In the genomic region with DNA sequence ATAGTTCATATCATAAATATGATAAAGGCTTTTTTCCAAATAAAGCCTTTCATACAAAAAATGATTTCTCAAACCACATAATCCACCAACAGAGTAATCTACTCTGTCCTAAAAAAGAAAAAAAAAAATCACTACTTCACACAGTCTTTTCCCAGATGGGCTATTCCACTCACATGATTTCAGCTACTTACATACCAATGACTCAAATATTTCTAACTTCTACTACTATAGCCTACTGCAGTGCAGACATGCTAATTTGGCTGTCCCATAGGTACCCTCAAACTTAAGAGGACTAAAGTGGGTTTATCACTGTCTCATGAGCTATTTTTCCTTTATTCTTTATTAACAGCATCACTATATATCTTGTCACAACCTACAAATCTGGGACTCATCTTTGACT, we compare ENCODE assay signal across 15 cellular contexts. TPM values are rescaled to one million over a fixed set of nuclear protein-coding genes. Genes with fewer than 3 reads are reported as not detected.
DNase-seq lines count a peak whose midpoint lies in the region; ATAC-seq, FAIRE-seq and TF ChIP-seq lines count a peak whose summit lies in the region.
"Had no signal": no experiment of that assay in that cellular context is flagged by ENCODE, and none has a peak within 500 bp of the region (broad histone marks: within the 10 kb centered on the region; RNA-seq: fewer than 3 reads in every experiment).

No MANE protein-coding gene starts in this region.

- no peaks in the 10 kb centered on the region for H3K27me3 Mint-ChIP-seq in astrocyte (ENCODE audit: low read depth, unreplicated experiment)
- H3K27me3 Mint-ChIP-seq in activated T-helper 1 cell treated with anti-CD3 and anti-CD28 coated beads, Interleukin-12 subunit alpha, Interleukin-12 subunit beta, Interleukin-2, Interleukin-4 antibody, amounts not matched to agents 30 ng/mL and 10 ng/mL and 1 ng/mL, durations not matched to agents 14 hours and 24 hours and 36 hours (ENCODE audit: insufficient read depth), result no peaks in the 10 kb centered on the region
- H3K27me3 Mint-ChIP-seq: CD8-positive, alpha-beta memory T cell had no signal

- no peaks in the 10 kb centered on the region for H3K9me3 Mint-ChIP-seq in astrocyte (ENCODE audit: unreplicated experiment)
- H3K9me3 Mint-ChIP-seq in activated T-helper 1 cell treated with anti-CD3 and anti-CD28 coated beads, Interleukin-12 subunit alpha, Interleukin-12 subunit beta, Interleukin-2, Interleukin-4 antibody, amounts not matched to agents 30 ng/mL and 10 ng/mL and 1 ng/mL, durations not matched to agents 14 hours and 24 hours and 36 hours, result no peaks in the 10 kb centered on the region
- H3K9me3 Mint-ChIP-seq: CD8-positive, alpha-beta memory T cell; H9 had no signal

- H3K9ac ChIP-seq in astrocyte (ENCODE audit: low read length), result no peak overlapping the region
- H3K9ac ChIP-seq: BLaER1 had no signal

- peaks cover 4% of the 10 kb centered on the region for H3K4me1 ChIP-seq in astrocyte (ENCODE audit: insufficient read depth, low read length)
- H3K4me1 ChIP-seq: BLaER1, Caco-2 had no signal

- no peak overlapping the region for H3K4me3 ChIP-seq in astrocyte (ENCODE audit: insufficient read depth, low read depth, low read length)
- H3K4me3 ChIP-seq: A549, BLaER1 had no signal

- no peak overlapping the region for H3K4me2 ChIP-seq in astrocyte (ENCODE audit: low read length)
- H3K4me2 ChIP-seq: A549, BLaER1 had no signal

- H3K36me3 ChIP-seq in astrocyte (ENCODE audit: insufficient read depth, low read length), result peaks cover 16% of the 10 kb centered on the region

- H2AFZ ChIP-seq in astrocyte (ENCODE audit: low read depth, low read length), result no peak overlapping the region

- no peaks in the 10 kb centered on the region for H3K9me3 ChIP-seq in astrocyte (ENCODE audit: insufficient read depth, low read depth, low read length)
- H3K9me3 ChIP-seq: A549, BLaER1, Caco-2 had no signal

- H4K20me1 ChIP-seq in astrocyte (ENCODE audit: insufficient read depth, low read length), result peaks cover 13% of the 10 kb centered on the region
- H4K20me1 ChIP-seq: BLaER1 had no signal

- no peak overlapping the region for H3K4me3 Mint-ChIP-seq in astrocyte (ENCODE audit: unreplicated experiment)
- H3K4me3 Mint-ChIP-seq in activated T-helper 1 cell treated with anti-CD3 and anti-CD28 coated beads, Interleukin-12 subunit alpha, Interleukin-12 subunit beta, Interleukin-2, Interleukin-4 antibody, amounts not matched to agents 30 ng/mL and 10 ng/mL and 1 ng/mL, durations not matched to agents 14 hours and 24 hours and 36 hours, result no peak overlapping the region
- H3K4me3 Mint-ChIP-seq: CD8-positive, alpha-beta memory T cell; H9 had no signal

- no peak overlapping the region for H3K27ac Mint-ChIP-seq in astrocyte (ENCODE audit: unreplicated experiment)
- H3K27ac Mint-ChIP-seq in activated T-helper 1 cell treated with anti-CD3 and anti-CD28 coated beads, Interleukin-12 subunit alpha, Interleukin-12 subunit beta, Interleukin-2, Interleukin-4 antibody, amounts not matched to agents 30 ng/mL and 10 ng/mL and 1 ng/mL, durations not matched to agents 14 hours and 24 hours and 36 hours, result no peak overlapping the region
- H3K27ac Mint-ChIP-seq: H9 had no signal

- ATAC-seq in GM18861 (IDR thresholded peaks at IDR 0.05; ENCODE audit: unreplicated experiment), result no peak
- ATAC-seq: A549 had no signal

- TF ChIP-seq CTCF in astrocyte (IDR thresholded peaks at IDR 0.05; ENCODE audit: insufficient read depth, low read depth, low read length), result no peak

- H3K27me3 ChIP-seq in astrocyte (ENCODE audit: insufficient read depth, low read length), result no peaks in the 10 kb centered on the region
- H3K27me3 ChIP-seq: BLaER1 had no signal

- no peak overlapping the region for H3K27ac ChIP-seq in astrocyte (ENCODE audit: low read depth, low read length)
- H3K27ac ChIP-seq: A549, BLaER1 had no signal

- intact Hi-C loops in activated T-helper 1 cell treated with anti-CD3 and anti-CD28 coated beads, Interleukin-12 subunit alpha, Interleukin-12 subunit beta, Interleukin-2, Interleukin-4 antibody, amounts not matched to agents 30 ng/mL and 10 ng/mL and 1 ng/mL, durations not matched to agents 14 hours and 24 hours and 36 hours (cut with micrococcal nuclease), result no loop called here

- no peak for FAIRE-seq in astrocyte (lab: Jason Lieb, UNC)
- FAIRE-seq: A549 had no signal

- H3K4me1 Mint-ChIP-seq in astrocyte (ENCODE audit: low read depth, unreplicated experiment), result peaks cover 11% of the 10 kb centered on the region
- H3K4me1 Mint-ChIP-seq in activated T-helper 1 cell treated with anti-CD3 and anti-CD28 coated beads, Interleukin-12 subunit alpha, Interleukin-12 subunit beta, Interleukin-2, Interleukin-4 antibody, amounts not matched to agents 30 ng/mL and 10 ng/mL and 1 ng/mL, durations not matched to agents 14 hours and 24 hours and 36 hours (ENCODE audit: low read depth), result no peaks in the 10 kb centered on the region
- H3K4me1 Mint-ChIP-seq: CD8-positive, alpha-beta memory T cell; H9 had no signal

- H3K79me2 ChIP-seq in astrocyte (ENCODE audit: insufficient read depth, low read length), result no peaks in the 10 kb centered on the region

- peaks cover 10% of the 10 kb centered on the region for H3K36me3 Mint-ChIP-seq in astrocyte (ENCODE audit: low read depth, unreplicated experiment)
- peaks cover 19% of the 10 kb centered on the region for H3K36me3 Mint-ChIP-seq in activated T-helper 1 cell treated with anti-CD3 and anti-CD28 coated beads, Interleukin-12 subunit alpha, Interleukin-12 subunit beta, Interleukin-2, Interleukin-4 antibody, amounts not matched to agents 30 ng/mL and 10 ng/mL and 1 ng/mL, durations not matched to agents 14 hours and 24 hours and 36 hours (ENCODE audit: low read depth)

- DNase-seq in AG20443 (ENCODE audit: low spot score) (peak; percentile 6), EL (peak; percentile 1), astrocyte (ENCODE audit: low read depth) (peak; percentile 35), iris pigment epithelial cell (ENCODE audit: low read depth) (peak; percentile 9), NOMO-1 treated with dmso at 0.1 percent for 144 hours (lab: John Stamatoyannopoulos, UW; ENCODE audit: unreplicated experiment) (no peak)
- no peak for DNase-seq in activated T-helper 1 cell treated with anti-CD3 and anti-CD28 coated beads, Interleukin-12 subunit alpha, Interleukin-12 subunit beta, Interleukin-2, Interleukin-4 antibody, amounts not matched to agents 30 ng/mL and 10 ng/mL and 1 ng/mL, durations not matched to agents 14 hours and 24 hours and 36 hours (ENCODE audit: low spot score)
- DNase-seq: AML-193; Caco-2; CD8-positive, alpha-beta memory T cell; DND-41; GOT3; H9 had no signal

RNA-seq across cellular contexts. Expression of a gene that starts 57.4 kb away (rescaled TPM):
- 14.3 and 16.0 TPM in 2 replicates for total RNA-seq in astrocyte
- 7.2 and 7.9 TPM in 2 replicates for total RNA-seq in activated T-helper 1 cell treated with anti-CD3 and anti-CD28 coated beads, Interleukin-12 subunit alpha, Interleukin-12 subunit beta, Interleukin-2, Interleukin-4 antibody, amounts not matched to agents 30 ng/mL and 10 ng/mL and 1 ng/mL, durations not matched to agents 14 hours and 24 hours and 36 hours

Comparison
In these comparisons a context has a peak if more than half of its experiments do, and no peak if none do; other contexts are left out.
1. DNase-seq: peak in AG20443 (single experiment), EL (single experiment), astrocyte (single experiment) and iris pigment epithelial cell (single experiment); none in NOMO-1 treated with dmso at 0.1 percent for 144 hours (single experiment) and activated T-helper 1 cell treated with anti-CD3 and anti-CD28 coated beads, Interleukin-12 subunit alpha, Interleukin-12 subunit beta, Interleukin-2, Interleukin-4 antibody, amounts not matched to agents 30 ng/mL and 10 ng/mL and 1 ng/mL, durations not matched to agents 14 hours and 24 hours and 36 hours (single experiment).